16 cellular contexts compared by ENCODE assay signal in genomic region chr6:147510949-147511590, GRCh38. TPM values are rescaled to one million over a fixed set of nuclear protein-coding genes. Genes with fewer than 3 reads are reported as not detected.
DNase-seq lines count a peak whose midpoint lies in the region; ATAC-seq and TF ChIP-seq lines count a peak whose summit lies in the region.
"Had no signal": no experiment of that assay in that cellular context is flagged by ENCODE, and none has a peak within 500 bp of the region (broad histone marks: within the 10 kb centered on the region; RNA-seq: fewer than 3 reads in every experiment).

No MANE protein-coding gene starts in this region.

- peak; percentile 58 for DNase-seq in NCI-H1048 (lab: John Stamatoyannopoulos, UW)
- peak; percentile 46 for DNase-seq in epithelial cell of esophagus (ENCODE audit: low read depth)
- no peak for DNase-seq in mesothelial cell of epicardium (ENCODE audit: low spot score in 2 of 2, unreplicated experiment in 2 of 2)
- no peak for DNase-seq in type B pancreatic cell (ENCODE audit: extremely low spot score, unreplicated experiment)
- no peak for DNase-seq in CD14-positive monocyte (ENCODE audit: low spot score)
- no peak for DNase-seq in T-helper 17 cell
- DNase-seq in superior temporal gyrus (ENCODE audit: extremely low spot score), result no peak
- DNase-seq: activated CD4-positive, alpha-beta memory T cell treated with anti-CD3 and anti-CD28 coated beads, Interleukin-2, amount 10 ng/mL, durations not matched to agents 7 days and 5 days; activated naive CD4-positive, alpha-beta T cell treated with Interleukin-2 at 50 U/mL for 16 hours; activated T-cell treated with anti-CD3 and anti-CD28 coated beads, Interleukin-2, amount 50 U/mL, for 1 hour; GDM1; NCI-H2081; pancreas; stimulated activated CD4-positive, alpha-beta T cell treated with anti-CD3 and anti-CD28 coated beads, Interleukin-4, amount 100 ng/mL, for 24 hours had no signal

- H3K27ac Mint-ChIP-seq in mesothelial cell of epicardium (no peak overlapping the region), type B pancreatic cell (peak overlapping the region; percentile 3), CD14-positive monocyte (no peak overlapping the region), T-helper 17 cell (no peak overlapping the region)
- H3K27ac Mint-ChIP-seq: activated CD4-positive, alpha-beta memory T cell treated with anti-CD3 and anti-CD28 coated beads, Interleukin-2, amount 10 ng/mL, durations not matched to agents 7 days and 5 days had no signal

- peaks cover 28% of the 10 kb centered on the region for H3K4me1 Mint-ChIP-seq in mesothelial cell of epicardium
- H3K4me1 Mint-ChIP-seq in type B pancreatic cell (ENCODE audit: unreplicated experiment), result peaks cover 18% of the 10 kb centered on the region
- H3K4me1 Mint-ChIP-seq in CD14-positive monocyte, result peaks cover 21% of the 10 kb centered on the region
- H3K4me1 Mint-ChIP-seq in T-helper 17 cell, result peaks cover 15% of the 10 kb centered on the region

- H3K9me3 Mint-ChIP-seq in mesothelial cell of epicardium, result no peaks in the 10 kb centered on the region
- no peaks in the 10 kb centered on the region for H3K9me3 Mint-ChIP-seq in type B pancreatic cell
- H3K9me3 Mint-ChIP-seq in CD14-positive monocyte, result peaks cover 0 to 13% (median 3%) of the 10 kb centered on the region in 7 donors
- H3K9me3 Mint-ChIP-seq: activated CD4-positive, alpha-beta memory T cell treated with anti-CD3 and anti-CD28 coated beads, Interleukin-2, amount 10 ng/mL, durations not matched to agents 7 days and 5 days had no signal

- no peaks in the 10 kb centered on the region for H3K9me3 ChIP-seq in T-helper 17 cell (ENCODE audit: control insufficient read depth, low read length, poor library complexity, severe bottlenecking)
- H3K9me3 ChIP-seq: pancreas, suprapubic skin had no signal

- H3K4me3 Mint-ChIP-seq in mesothelial cell of epicardium (peak overlapping the region; percentile 78), type B pancreatic cell (peak overlapping the region; percentile 89), CD14-positive monocyte (peak overlapping the region in 1 of 2 donors; percentile 43), T-helper 17 cell (no peak overlapping the region)
- H3K4me3 Mint-ChIP-seq: activated CD4-positive, alpha-beta memory T cell treated with anti-CD3 and anti-CD28 coated beads, Interleukin-2, amount 10 ng/mL, durations not matched to agents 7 days and 5 days had no signal

- no peak overlapping the region for H3K4me3 ChIP-seq in epithelial cell of esophagus (ENCODE audit: low read length)

- H3K36me3 Mint-ChIP-seq in mesothelial cell of epicardium (peaks cover 4% of the 10 kb centered on the region), type B pancreatic cell (peaks cover 8% of the 10 kb centered on the region), CD14-positive monocyte (peaks cover 0 to 2% of the 10 kb centered on the region in 2 donors), T-helper 17 cell (ENCODE audit: low read depth) (no peaks in the 10 kb centered on the region)

- intact Hi-C loops in CD14-positive monocyte (cut with micrococcal nuclease), result no loop called here

- ATAC-seq in T-helper 17 cell, result no peak
- ATAC-seq: pancreas had no signal

- TF ChIP-seq CTCF in epithelial cell of esophagus (IDR thresholded peaks at IDR 0.05; ENCODE audit: insufficient read depth, low read depth, low read length, missing control alignments) (no peak), mesothelial cell of epicardium (IDR thresholded peaks at IDR 0.05; ENCODE audit: unreplicated experiment) (no peak), type B pancreatic cell (conservative IDR thresholded peaks at IDR 0.05) (no peak), CD14-positive monocyte (IDR thresholded peaks at IDR 0.05) (no peak)

- peaks cover 15% of the 10 kb centered on the region for H3K27me3 Mint-ChIP-seq in mesothelial cell of epicardium (ENCODE audit: low read depth)
- H3K27me3 Mint-ChIP-seq in type B pancreatic cell, result peaks cover 40% of the 10 kb centered on the region
- peaks cover 50 to 60% (median 52%) of the 10 kb centered on the region in 3 donors for H3K27me3 Mint-ChIP-seq in CD14-positive monocyte (ENCODE audit: low read depth in 3 of 3)
- peaks cover 35% of the 10 kb centered on the region for H3K27me3 Mint-ChIP-seq in T-helper 17 cell

RNA-seq across cellular contexts. Expression of gene SAMD5, which starts 2.6 kb away (rescaled TPM):
- total RNA-seq in mesothelial cell of epicardium, result 10.6 to 12.6 TPM (median 12.0 TPM) in 3 replicates
- total RNA-seq in type B pancreatic cell (ENCODE audit: low replicate concordance), result 9.2 and 11.5 TPM in 2 replicates
- not detected for polyA plus RNA-seq in CD14-positive monocyte
- total RNA-seq in T-helper 17 cell, result not detected
- total RNA-seq: activated CD4-positive, alpha-beta memory T cell treated with anti-CD3 and anti-CD28 coated beads, Interleukin-2, amount 10 ng/mL, durations not matched to agents 7 days and 5 days; T-helper 1 cell treated with Interleukin-12 subunit alpha and Interleukin-12 subunit beta and Interleukin-4 antibody, amounts not matched to agents 30 ng/mL and 1 ng/mL, for 36 hours had no signal

Comparison
In these comparisons a context has a peak if more than half of its experiments do, and no peak if none do; other contexts are left out.
1. DNase-seq: peak in NCI-H1048 (single experiment) and epithelial cell of esophagus (single experiment); none in mesothelial cell of epicardium (0 of 2), type B pancreatic cell (single experiment), CD14-positive monocyte (single experiment), T-helper 17 cell (0 of 3) and superior temporal gyrus (single experiment).